ENCODE assay signal across 8 cellular contexts in the genomic region with DNA sequence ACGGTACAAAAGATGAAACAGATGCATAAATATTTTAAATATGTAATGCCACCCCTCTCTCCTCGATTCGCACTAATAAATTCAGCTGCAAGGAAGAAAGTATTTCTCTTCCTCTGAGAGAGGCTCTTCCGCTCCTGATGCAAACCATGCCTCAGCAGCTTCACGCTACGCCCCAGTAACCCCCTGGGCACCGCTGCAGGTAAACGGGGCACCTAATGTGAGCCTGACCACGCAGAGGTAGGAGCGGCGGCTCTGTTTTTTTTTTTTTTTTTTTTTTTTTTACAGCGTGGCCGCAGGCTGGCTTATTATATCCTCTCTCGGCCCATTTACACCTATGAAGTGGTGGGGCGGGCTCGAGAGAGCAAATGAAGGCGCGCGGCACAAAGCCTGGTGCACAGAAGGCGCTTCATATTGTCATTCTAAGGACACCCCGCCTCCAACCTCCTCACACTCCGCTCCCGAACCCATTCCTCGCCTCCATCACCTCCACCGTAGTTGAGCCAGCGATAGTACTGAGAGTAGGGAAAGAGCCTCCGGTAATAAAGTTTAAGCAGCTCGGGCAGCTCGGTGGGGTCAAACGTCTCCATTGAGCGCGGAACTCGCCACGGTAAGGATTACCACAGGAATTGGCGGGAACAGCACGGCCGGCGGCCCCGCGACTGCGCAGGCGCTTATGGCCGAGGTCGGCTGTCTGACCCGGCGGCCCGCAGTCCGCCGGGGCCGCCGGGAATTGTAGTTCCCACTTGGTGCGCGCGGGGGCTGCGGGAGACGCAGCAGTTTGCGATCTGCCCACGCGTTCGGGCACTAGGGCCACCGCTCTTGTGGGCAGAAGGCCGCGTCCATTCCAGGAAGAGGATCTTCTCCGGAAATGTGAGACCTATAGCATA. TPM values are rescaled to one million over a fixed set of nuclear protein-coding genes. Genes with fewer than 3 reads are reported as not detected.
DNase-seq lines count a peak whose midpoint lies in the region; ATAC-seq and TF ChIP-seq lines count a peak whose summit lies in the region.

A gene (minus strand): TSS at position 612 of the 887 bp plus-strand sequence. CDS start 25 bp downstream, at position 587.

- H3K27ac Mint-ChIP-seq in T-cell = peak within 1 kb of the TSS; percentile 89 to 95
- peak within 1 kb of the TSS; percentile 98 for H3K27ac Mint-ChIP-seq in activated naive CD8-positive, alpha-beta T cell treated with anti-CD3 and anti-CD28 coated beads, Interleukin-2, amount 50 U/mL, for 24 hours
- H3K27ac Mint-ChIP-seq in progenitor cell of endocrine pancreas = peak within 1 kb of the TSS; percentile 98

- peak within 1 kb of the TSS; percentile 40 to 81 (median 72) for H3K27ac ChIP-seq in upper lobe of left lung

- H3K4me3 ChIP-seq in upper lobe of left lung = peak within 1 kb of the TSS; percentile 58 to 98 (median 80)

- H3K27me3 Mint-ChIP-seq in T-cell = no peaks in the 10 kb centered on the region
- H3K27me3 Mint-ChIP-seq in activated naive CD8-positive, alpha-beta T cell treated with anti-CD3 and anti-CD28 coated beads, Interleukin-2, amount 50 U/mL, for 24 hours = no peaks in the 10 kb centered on the region
- no peaks in the 10 kb centered on the region for H3K27me3 Mint-ChIP-seq in progenitor cell of endocrine pancreas

- H3K36me3 ChIP-seq in upper lobe of left lung = peaks cover 0 to 2% (median 0%) of the 10 kb centered on the region in 4 donors

- intact Hi-C loops in left cardiac atrium (cut with DNase I) = no loop called here

- in situ Hi-C loops in GM13977 (cut with MboI; ENCODE audit: low pct_unique_long_range_greater_than_20kb, low sequenced_read_pairs, unreplicated experiment) = loop anchor here (10.0 kb wide), 1 partner anchor 363 kb away; a partner anchor contains a TSS

- H3K36me3 Mint-ChIP-seq in T-cell (peaks cover 22% of the 10 kb centered on the region), progenitor cell of endocrine pancreas (ENCODE audit: insufficient read depth) (peaks cover 1% of the 10 kb centered on the region)
- H3K36me3 Mint-ChIP-seq in activated naive CD8-positive, alpha-beta T cell treated with anti-CD3 and anti-CD28 coated beads, Interleukin-2, amount 50 U/mL, for 24 hours (ENCODE audit: low read depth) = peaks cover 41% of the 10 kb centered on the region

- POLR2A ChIA-PET in T-cell (lab: Charles Lee) = interaction anchor here (0.5 to 0.7 kb wide), 4 partner anchors 30 to 360 kb away, joined by 3 to 8 read pairs (median 6); no protein-coding TSS in a partner anchor

- TF ChIP-seq EP300 in upper lobe of left lung (IDR thresholded peaks at IDR 0.05) = no peak

- H3K4me3 Mint-ChIP-seq in T-cell = peak within 1 kb of the TSS; percentile 95 to 96 (median 96)
- peak within 1 kb of the TSS; percentile 98 for H3K4me3 Mint-ChIP-seq in activated naive CD8-positive, alpha-beta T cell treated with anti-CD3 and anti-CD28 coated beads, Interleukin-2, amount 50 U/mL, for 24 hours
- peak within 1 kb of the TSS; percentile 94 for H3K4me3 Mint-ChIP-seq in progenitor cell of endocrine pancreas (ENCODE audit: low read depth)

- TF ChIP-seq CTCF in GM13977 (IDR thresholded peaks at IDR 0.05; ENCODE audit: extremely low read depth, insufficient read depth, missing control alignments) (no peak), progenitor cell of endocrine pancreas (IDR thresholded peaks at IDR 0.05; ENCODE audit: unreplicated experiment) (peak; percentile 34), upper lobe of left lung (IDR thresholded peaks at IDR 0.05) (peak; percentile 35 to 55 (median 44))

- peaks cover 32 to 38% (median 38%) of the 10 kb centered on the region in 3 donors for H3K4me1 Mint-ChIP-seq in T-cell
- peaks cover 36% of the 10 kb centered on the region for H3K4me1 Mint-ChIP-seq in activated naive CD8-positive, alpha-beta T cell treated with anti-CD3 and anti-CD28 coated beads, Interleukin-2, amount 50 U/mL, for 24 hours
- H3K4me1 Mint-ChIP-seq in progenitor cell of endocrine pancreas (ENCODE audit: low read depth) = peaks cover 9% of the 10 kb centered on the region

- CTCF ChIA-PET in T-cell (lab: Charles Lee) = interaction anchor here in 1 of 2 donors (0.6 to 1.3 kb wide), 3 partner anchors 27 to 922 kb away, joined by 4 to 7 read pairs (median 4); a partner anchor contains a TSS

- peak in 1 of 4 donors; percentile 47 for TF ChIP-seq POLR2A in upper lobe of left lung (IDR thresholded peaks at IDR 0.05)

- no peaks in the 10 kb centered on the region for H3K9me3 ChIP-seq in upper lobe of left lung

- WGBS in upper lobe of left lung, 2 donors = 0% methylated on average over 31 to 45 of the region's 64 CpGs

- peak; percentile 90 for DNase-seq in GM13977 (ENCODE audit: low spot score)
- peak; percentile 85 for DNase-seq in NCI-H1436 (lab: John Stamatoyannopoulos, UW)
- peak; percentile 52 to 83 (median 74) for DNase-seq in T-cell
- peak; percentile 92 for DNase-seq in activated naive CD8-positive, alpha-beta T cell treated with anti-CD3 and anti-CD28 coated beads, Interleukin-2, amount 50 U/mL, for 24 hours
- peak; percentile 86 for DNase-seq in left cardiac atrium
- peak; percentile 79 for DNase-seq in progenitor cell of endocrine pancreas (ENCODE audit: low spot score, unreplicated experiment)
- DNase-seq in upper lobe of left lung = peak; percentile 87 to 97

- no peaks in the 10 kb centered on the region for H3K9me3 Mint-ChIP-seq in T-cell
- H3K9me3 Mint-ChIP-seq in activated naive CD8-positive, alpha-beta T cell treated with anti-CD3 and anti-CD28 coated beads, Interleukin-2, amount 50 U/mL, for 24 hours = no peaks in the 10 kb centered on the region
- H3K9me3 Mint-ChIP-seq in progenitor cell of endocrine pancreas (ENCODE audit: low read depth) = no peaks in the 10 kb centered on the region

- no peaks in the 10 kb centered on the region for H3K27me3 ChIP-seq in upper lobe of left lung

- ATAC-seq in HG02840 (IDR thresholded peaks at IDR 0.05; ENCODE audit: low FRiP score, unreplicated experiment) (peak; percentile 69), T-cell (replicated peaks in 1 of 4) (peak; percentile 87 to 90 (median 88)), left cardiac atrium (peak; percentile 97 to 98), upper lobe of left lung (ENCODE audit: low FRiP score in 2 of 2) (peak; percentile 92 to 98)
- peak; percentile 94 for ATAC-seq in activated naive CD8-positive, alpha-beta T cell treated with anti-CD3 and anti-CD28 coated beads, Interleukin-2, amount 50 U/mL, for 24 hours

- peaks cover 11 to 27% (median 20%) of the 10 kb centered on the region in 4 donors for H3K4me1 ChIP-seq in upper lobe of left lung

RNA-seq across cellular contexts. Expression of the gene that starts here (rescaled TPM):
- total RNA-seq in T-cell = 10 to 100 TPM; 17.3 to 25.2 (median 22.2) TPM
- 1 to 10 TPM; 2.7 to 5.6 TPM for total RNA-seq in left cardiac atrium
- total RNA-seq in progenitor cell of endocrine pancreas = 21.2 and 26.6 TPM in 2 replicates
- total RNA-seq in upper lobe of left lung = 10 to 100 TPM in 1 of 6 donors, 1 to 10 TPM in 5; 3.5 to 19.9 (median 8.4) TPM

Comparison
In these comparisons a context has a peak if more than half of its experiments do, and no peak if none do; other contexts are left out.
1. Peak in every context shown above with its lines: DNase-seq, ATAC-seq, H3K4me3 ChIP-seq and H3K27ac ChIP-seq.